Comparison of ENCODE assay signal across 20 cellular contexts in the genomic region with DNA sequence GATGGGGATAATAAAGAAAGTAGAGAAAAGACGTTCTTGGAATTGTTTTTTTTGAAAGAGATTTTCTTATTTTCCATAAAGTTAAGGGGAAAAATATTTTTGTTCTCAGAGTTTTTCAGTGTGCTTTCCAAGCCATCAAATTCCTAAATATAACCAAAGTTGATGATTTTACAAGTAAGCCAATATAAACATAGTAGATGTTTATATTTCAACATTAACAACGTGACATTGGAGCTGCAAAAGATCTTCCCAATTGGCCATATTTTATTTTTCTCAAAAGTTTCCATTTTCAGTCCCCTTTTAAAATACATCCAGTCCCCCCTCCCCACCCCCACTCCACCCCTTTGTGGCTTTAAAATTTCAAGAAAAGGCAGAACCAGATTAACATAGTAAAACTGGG.
A peak's percentile ranks its signal among the peaks of the same experiment; 100 is the strongest.
DNase-seq lines count a peak whose midpoint lies in the region; ATAC-seq, FAIRE-seq and TF ChIP-seq lines count a peak whose summit lies in the region.
"Had no signal": no experiment of that assay in that cellular context is flagged by ENCODE, and none has a peak within 500 bp of the region (broad histone marks: within the 10 kb centered on the region; RNA-seq: fewer than 3 reads in every experiment).

No MANE protein-coding gene starts in this region.

- no peak overlapping the region for H3K27ac ChIP-seq in HepG2 (ENCODE audit: extremely low read length, insufficient read depth, low read length)
- H3K27ac ChIP-seq in right lobe of liver: no peak overlapping the region
- H3K27ac ChIP-seq in coronary artery: peak overlapping the region; percentile 68 to 93
- peak overlapping the region; percentile 50 for H3K27ac ChIP-seq in osteoblast (ENCODE audit: low read depth, low read length)
- H3K27ac ChIP-seq: PC-9, SJSA1 had no signal

- H3K36me3 Mint-ChIP-seq in T-cell: no peaks in the 10 kb centered on the region
- H3K36me3 Mint-ChIP-seq: CD4-positive, alpha-beta memory T cell had no signal

- no peak overlapping the region for H3K27ac Mint-ChIP-seq in T-cell
- H3K27ac Mint-ChIP-seq: CD4-positive, alpha-beta memory T cell had no signal

- in situ Hi-C loops in HepG2 (cut with HindIII; ENCODE audit: extremely low pct_ligation_motif_present, low pct_unique_long_range_greater_than_20kb): no loop called here

- ATAC-seq in HepG2: no peak
- ATAC-seq in right lobe of liver: no peak
- no peak for ATAC-seq in T-cell (replicated peaks in 1 of 4)
- ATAC-seq in GM19023 (IDR thresholded peaks at IDR 0.05; ENCODE audit: unreplicated experiment): no peak
- ATAC-seq in GM21576 (IDR thresholded peaks at IDR 0.05; ENCODE audit: unreplicated experiment): no peak
- ATAC-seq in HG03108 (IDR thresholded peaks at IDR 0.05; ENCODE audit: unreplicated experiment): no peak
- ATAC-seq: GM12878, HCT116 had no signal

- no peak for TF ChIP-seq EP300 in HepG2 (IDR thresholded peaks at IDR 0.05; ENCODE audit: low read depth in 2 of 2, low read length in 2 of 2)
- TF ChIP-seq EP300 in HepG2 (CRISPR knock-in tag; IDR thresholded peaks at IDR 0.05; ENCODE audit: borderline replicate concordance): no peak

- CTCF ChIA-PET in HepG2 (lab: Yijun Ruan, JAX; ENCODE audit: low intra/inter-chr PET ratio, low total read pairs) (no interaction called here), T-cell (lab: Charles Lee) (no interaction called here)

- no peak overlapping the region for H3K4me2 ChIP-seq in HepG2 (ENCODE audit: low read depth, low read length)
- no peak overlapping the region for H3K4me2 ChIP-seq in osteoblast (ENCODE audit: insufficient read depth, low read length)
- H3K4me2 ChIP-seq: PC-9 had no signal

- no peak overlapping the region for H2AFZ ChIP-seq in HepG2 (ENCODE audit: low read length)
- H2AFZ ChIP-seq in osteoblast (ENCODE audit: low read length): no peak overlapping the region
- H2AFZ ChIP-seq: PC-9 had no signal

- H4K20me1 ChIP-seq in HepG2 (ENCODE audit: insufficient read depth, low read length) (no peaks in the 10 kb centered on the region), osteoblast (ENCODE audit: insufficient read depth, low read length) (no peaks in the 10 kb centered on the region)

- H3K9me3 ChIP-seq in HepG2 (ENCODE audit: low read length): no peaks in the 10 kb centered on the region
- no peaks in the 10 kb centered on the region for H3K9me3 ChIP-seq in right lobe of liver
- no peaks in the 10 kb centered on the region for H3K9me3 ChIP-seq in osteoblast (ENCODE audit: low read depth, low read length)
- H3K9me3 ChIP-seq: SJSA1 had no signal

- intact Hi-C loops in HepG2 (cut with micrococcal nuclease; ENCODE audit: unreplicated experiment): no loop called here
- intact Hi-C loops in right lobe of liver (cut with DNase I): no loop called here

- H3K9ac ChIP-seq in HepG2 (ENCODE audit: insufficient read depth, low read depth, low read length): no peak overlapping the region

- H3K4me3 Mint-ChIP-seq in T-cell: no peak overlapping the region
- H3K4me3 Mint-ChIP-seq: CD4-positive, alpha-beta memory T cell had no signal

- POLR2A ChIA-PET in HepG2 (lab: Yijun Ruan, JAX): no interaction called here
- POLR2A ChIA-PET in T-cell (lab: Charles Lee): no interaction called here

- no peak for TF ChIP-seq RAD21 in HepG2 (CRISPR knock-in tag; IDR thresholded peaks at IDR 0.05)

- H3K79me2 ChIP-seq in HepG2 (ENCODE audit: insufficient read depth, low read length): no peaks in the 10 kb centered on the region
- no peaks in the 10 kb centered on the region for H3K79me2 ChIP-seq in osteoblast (ENCODE audit: insufficient read depth, low read length)

- no peak for FAIRE-seq in HepG2 (lab: Jason Lieb, UNC)
- FAIRE-seq: GM12878 had no signal

- TF ChIP-seq POLR2A in HepG2 (IDR thresholded peaks at IDR 0.05; ENCODE audit: insufficient read depth in 1 of 2, low read depth in 2 of 2, low read length in 2 of 2) (no peak), right lobe of liver (IDR thresholded peaks at IDR 0.05) (no peak)

- WGBS in HepG2 (ENCODE audit: low lambda C conversion rate): 66% methylated on average over 2 of the region's 2 CpGs
- 65% methylated on average over 2 of the region's 2 CpGs for WGBS in right lobe of liver (ENCODE audit: insufficient coverage, low coverage, low lambda C conversion rate, missing lambda C conversion rate)

- no peaks in the 10 kb centered on the region for H3K36me3 ChIP-seq in HepG2 (replicated peaks in 1 of 2; ENCODE audit: control insufficient read depth in 1 of 2, insufficient read depth in 2 of 2, low read length in 2 of 2)
- H3K36me3 ChIP-seq in right lobe of liver: no peaks in the 10 kb centered on the region
- H3K36me3 ChIP-seq in osteoblast (ENCODE audit: insufficient read depth, low read length): no peaks in the 10 kb centered on the region
- H3K36me3 ChIP-seq: SJSA1 had no signal

- H3K4me3 ChIP-seq in HepG2 (replicated peaks in 1 of 3; ENCODE audit: insufficient read depth in 1 of 3, low read depth in 2 of 3, low read length in 3 of 3): no peak overlapping the region
- no peak overlapping the region for H3K4me3 ChIP-seq in right lobe of liver
- no peak overlapping the region for H3K4me3 ChIP-seq in coronary artery
- H3K4me3 ChIP-seq in osteoblast (ENCODE audit: insufficient read depth, low read length): no peak overlapping the region
- H3K4me3 ChIP-seq: GM12878, PC-9, SJSA1 had no signal

- H3K27me3 ChIP-seq in HepG2 (ENCODE audit: control insufficient read depth in 1 of 2, insufficient read depth in 2 of 2, low read length in 2 of 2) (no peaks in the 10 kb centered on the region), right lobe of liver (no peaks in the 10 kb centered on the region), osteoblast (ENCODE audit: insufficient read depth, low read length) (no peaks in the 10 kb centered on the region)
- H3K27me3 ChIP-seq: SJSA1 had no signal

- H3K9me3 Mint-ChIP-seq in T-cell: no peaks in the 10 kb centered on the region
- H3K9me3 Mint-ChIP-seq: CD4-positive, alpha-beta memory T cell had no signal

- H3K27me3 Mint-ChIP-seq in T-cell: no peaks in the 10 kb centered on the region
- H3K27me3 Mint-ChIP-seq: CD4-positive, alpha-beta memory T cell had no signal

- peaks cover 18 to 26% (median 18%) of the 10 kb centered on the region in 3 donors for H3K4me1 Mint-ChIP-seq in T-cell

- H3K4me1 ChIP-seq in HepG2 (ENCODE audit: insufficient read depth, low read length) (peaks cover 31% of the 10 kb centered on the region), right lobe of liver (peaks cover 0 to 47% (median 10%) of the 10 kb centered on the region in 4 donors), osteoblast (ENCODE audit: insufficient read depth, low read length) (peaks cover 33% of the 10 kb centered on the region)

- BruUV-seq in HepG2 (replicated peaks; lab: Mats Ljungman, UMichigan): no TSS peak

- DNase-seq in HepG2 (ENCODE audit: low spot score) (no peak), right lobe of liver (no peak), coronary artery (ENCODE audit: low spot score) (no peak), osteoblast (ENCODE audit: insufficient read length, low spot score, missing footprints) (no peak), T-cell (no peak)
- DNase-seq: Calu3; CD4-positive, alpha-beta memory T cell; GOT3; KG1; NCI-H1417 treated with DMSO at 0.1 percent for 48 hours; NCI-H1930; NCI-H345; NCI-H524 treated with DMSO at 0.1 percent for 48 hours had no signal

- TF ChIP-seq CTCF in HepG2 (CRISPR knock-in tag; IDR thresholded peaks at IDR 0.05) (no peak), right lobe of liver (IDR thresholded peaks at IDR 0.05) (no peak), coronary artery (IDR thresholded peaks at IDR 0.05) (no peak), osteoblast (IDR thresholded peaks at IDR 0.05; ENCODE audit: extremely low read depth, low read depth, low read length) (no peak)

TF ChIP-seq in HepG2, 621 proteins besides CTCF, POLR2A, EP300 and RAD21:
- TF ChIP-seq, protein P1, sequence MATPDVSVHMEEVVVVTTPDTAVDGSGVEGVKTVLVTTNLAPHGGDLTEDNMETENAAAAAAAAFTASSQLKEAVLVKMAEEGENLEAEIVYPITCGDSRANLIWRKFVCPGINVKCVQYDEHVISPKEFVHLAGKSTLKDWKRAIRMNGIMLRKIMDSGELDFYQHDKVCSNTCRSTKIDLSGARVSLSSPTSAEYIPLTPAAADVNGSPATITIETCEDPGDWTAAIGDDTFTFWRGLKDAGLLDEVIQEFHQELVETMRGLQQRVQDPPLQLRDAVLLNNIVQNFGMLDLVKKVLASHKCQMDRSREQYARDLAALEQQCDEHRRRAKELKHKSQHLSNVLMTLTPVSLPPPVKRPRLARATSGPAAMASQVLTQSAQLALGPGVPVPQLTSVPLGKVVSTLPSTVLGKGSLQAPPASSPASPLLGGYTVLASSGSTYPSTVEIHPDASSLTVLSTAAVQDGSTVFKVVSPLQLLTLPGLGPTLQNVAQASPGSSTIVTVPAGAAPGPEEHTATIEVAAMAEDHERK (CRISPR knock-in tag; IDR thresholded peaks at IDR 0.05; ENCODE audit: low read depth): no peak
- TF ChIP-seq, protein P2, sequence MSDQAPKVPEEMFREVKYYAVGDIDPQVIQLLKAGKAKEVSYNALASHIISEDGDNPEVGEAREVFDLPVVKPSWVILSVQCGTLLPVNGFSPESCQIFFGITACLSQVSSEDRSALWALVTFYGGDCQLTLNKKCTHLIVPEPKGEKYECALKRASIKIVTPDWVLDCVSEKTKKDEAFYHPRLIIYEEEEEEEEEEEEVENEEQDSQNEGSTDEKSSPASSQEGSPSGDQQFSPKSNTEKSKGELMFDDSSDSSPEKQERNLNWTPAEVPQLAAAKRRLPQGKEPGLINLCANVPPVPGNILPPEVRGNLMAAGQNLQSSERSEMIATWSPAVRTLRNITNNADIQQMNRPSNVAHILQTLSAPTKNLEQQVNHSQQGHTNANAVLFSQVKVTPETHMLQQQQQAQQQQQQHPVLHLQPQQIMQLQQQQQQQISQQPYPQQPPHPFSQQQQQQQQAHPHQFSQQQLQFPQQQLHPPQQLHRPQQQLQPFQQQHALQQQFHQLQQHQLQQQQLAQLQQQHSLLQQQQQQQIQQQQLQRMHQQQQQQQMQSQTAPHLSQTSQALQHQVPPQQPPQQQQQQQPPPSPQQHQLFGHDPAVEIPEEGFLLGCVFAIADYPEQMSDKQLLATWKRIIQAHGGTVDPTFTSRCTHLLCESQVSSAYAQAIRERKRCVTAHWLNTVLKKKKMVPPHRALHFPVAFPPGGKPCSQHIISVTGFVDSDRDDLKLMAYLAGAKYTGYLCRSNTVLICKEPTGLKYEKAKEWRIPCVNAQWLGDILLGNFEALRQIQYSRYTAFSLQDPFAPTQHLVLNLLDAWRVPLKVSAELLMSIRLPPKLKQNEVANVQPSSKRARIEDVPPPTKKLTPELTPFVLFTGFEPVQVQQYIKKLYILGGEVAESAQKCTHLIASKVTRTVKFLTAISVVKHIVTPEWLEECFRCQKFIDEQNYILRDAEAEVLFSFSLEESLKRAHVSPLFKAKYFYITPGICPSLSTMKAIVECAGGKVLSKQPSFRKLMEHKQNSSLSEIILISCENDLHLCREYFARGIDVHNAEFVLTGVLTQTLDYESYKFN (CRISPR knock-in tag; conservative IDR thresholded peaks at IDR 0.05): no peak
- peak; percentile 72 for TF ChIP-seq HNRNPK (IDR thresholded peaks at IDR 0.05; ENCODE audit: low read depth, low read length, poor library complexity, severe bottlenecking)

Comparison
In these comparisons a context has a peak if more than half of its experiments do, and no peak if none do; other contexts are left out.
1. H3K27ac ChIP-seq: peak in coronary artery (2 of 2) and osteoblast (single experiment); none in HepG2 (single experiment) and right lobe of liver (0 of 3).